1 cellular context compared by ENCODE assay signal in the genomic region with DNA sequence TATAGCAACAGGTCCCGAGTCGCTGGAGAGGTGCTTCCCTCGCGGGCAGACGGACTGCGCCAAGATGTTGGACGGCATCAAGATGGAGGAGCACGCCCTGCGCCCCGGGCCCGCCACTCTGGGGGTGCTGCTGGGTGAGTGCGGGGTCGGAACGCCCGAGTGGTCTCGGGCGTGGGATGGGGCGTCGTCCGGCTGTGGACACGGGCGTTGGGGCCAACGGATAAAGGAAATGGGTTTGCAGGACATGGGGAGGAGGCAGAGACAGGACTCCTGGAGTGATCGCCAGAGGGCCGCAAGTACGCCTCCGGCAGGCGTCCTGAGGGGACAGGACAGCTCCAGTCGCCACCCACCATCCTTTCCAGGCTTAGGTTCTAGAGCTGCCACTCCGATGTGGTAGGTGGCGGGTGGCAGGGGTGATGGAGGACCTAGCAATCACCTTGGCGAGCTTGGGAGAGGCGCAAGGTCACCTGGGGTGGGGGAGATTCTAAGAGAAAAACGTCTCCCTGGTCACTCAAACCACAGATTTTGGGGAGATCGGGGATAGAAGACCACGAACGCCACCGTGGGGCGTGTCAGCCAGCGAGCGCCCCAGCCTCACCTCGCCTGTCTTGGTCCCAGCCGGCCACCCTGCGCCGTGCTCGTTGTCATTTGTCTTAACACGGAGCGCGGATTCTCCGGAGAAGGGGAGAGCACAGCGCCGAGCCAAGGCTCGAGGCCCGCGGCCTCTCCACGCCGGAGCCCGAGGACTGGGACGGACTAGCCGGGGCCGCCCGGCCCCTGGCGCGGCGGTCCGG.
TF ChIP-seq lines count a peak whose summit lies in the region.

No MANE protein-coding gene starts in this region.

TF ChIP-seq in GM23338, 12 proteins besides CTCF, POLR2A, EP300 and RAD21:
- TF ChIP-seq POLR2AphosphoS5 (IDR thresholded peaks at IDR 0.05; ENCODE audit: low read depth), result no peak
- TF ChIP-seq EZH2 (IDR thresholded peaks at IDR 0.05; ENCODE audit: low read depth, unreplicated experiment), result peak; percentile 99
- TF ChIP-seq EZH2phosphoT487 (IDR thresholded peaks at IDR 0.05; ENCODE audit: unreplicated experiment), result peak; percentile 99
